3 cellular contexts compared by ENCODE assay signal in the genomic region with DNA sequence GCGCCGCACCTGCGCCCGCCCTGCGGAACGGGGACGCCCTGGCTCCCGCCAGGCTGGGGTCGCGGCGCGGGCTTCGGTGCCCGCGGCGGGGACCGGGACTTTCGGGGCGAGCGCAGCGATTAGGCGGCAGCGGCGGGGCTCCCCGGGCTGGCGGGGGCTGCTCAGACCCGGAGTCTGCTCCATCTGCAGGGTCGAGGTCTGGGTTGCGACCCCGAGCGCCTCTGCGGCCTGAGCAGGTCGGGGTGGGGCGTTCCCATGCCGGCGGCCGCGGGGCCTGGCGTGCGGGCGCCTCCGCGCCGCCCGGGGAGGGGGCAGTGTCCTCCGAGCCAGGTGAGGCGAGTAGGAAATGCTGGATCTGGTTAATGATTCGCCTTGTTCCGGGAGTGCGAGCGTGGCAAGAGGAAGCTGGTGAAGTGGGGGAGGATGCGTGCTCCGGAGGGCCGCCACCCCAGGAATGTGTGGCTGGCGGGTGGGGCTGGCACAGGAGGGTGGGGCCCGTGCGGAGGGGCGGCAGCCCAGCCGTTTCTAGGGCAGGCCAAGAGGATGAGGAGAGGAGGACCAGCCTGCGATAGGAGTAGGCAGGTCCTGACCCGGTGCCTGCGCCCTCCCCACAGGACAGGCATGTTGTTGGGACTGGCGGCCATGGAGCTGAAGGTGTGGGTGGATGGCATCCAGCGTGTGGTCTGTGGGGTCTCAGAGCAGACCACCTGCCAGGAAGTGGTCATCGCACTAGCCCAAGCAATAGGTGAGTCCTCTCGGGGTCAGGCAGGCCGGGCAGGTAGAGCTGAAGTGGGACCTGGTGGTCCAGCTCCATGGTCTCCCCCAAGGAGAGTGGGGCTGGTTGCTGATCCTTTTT.
TF ChIP-seq lines count a peak whose summit lies in the region.

No MANE protein-coding gene starts in this region.

TF ChIP-seq in SK-N-SH, 30 proteins besides CTCF, POLR2A, EP300 and RAD21:
- TF ChIP-seq, protein P1, sequence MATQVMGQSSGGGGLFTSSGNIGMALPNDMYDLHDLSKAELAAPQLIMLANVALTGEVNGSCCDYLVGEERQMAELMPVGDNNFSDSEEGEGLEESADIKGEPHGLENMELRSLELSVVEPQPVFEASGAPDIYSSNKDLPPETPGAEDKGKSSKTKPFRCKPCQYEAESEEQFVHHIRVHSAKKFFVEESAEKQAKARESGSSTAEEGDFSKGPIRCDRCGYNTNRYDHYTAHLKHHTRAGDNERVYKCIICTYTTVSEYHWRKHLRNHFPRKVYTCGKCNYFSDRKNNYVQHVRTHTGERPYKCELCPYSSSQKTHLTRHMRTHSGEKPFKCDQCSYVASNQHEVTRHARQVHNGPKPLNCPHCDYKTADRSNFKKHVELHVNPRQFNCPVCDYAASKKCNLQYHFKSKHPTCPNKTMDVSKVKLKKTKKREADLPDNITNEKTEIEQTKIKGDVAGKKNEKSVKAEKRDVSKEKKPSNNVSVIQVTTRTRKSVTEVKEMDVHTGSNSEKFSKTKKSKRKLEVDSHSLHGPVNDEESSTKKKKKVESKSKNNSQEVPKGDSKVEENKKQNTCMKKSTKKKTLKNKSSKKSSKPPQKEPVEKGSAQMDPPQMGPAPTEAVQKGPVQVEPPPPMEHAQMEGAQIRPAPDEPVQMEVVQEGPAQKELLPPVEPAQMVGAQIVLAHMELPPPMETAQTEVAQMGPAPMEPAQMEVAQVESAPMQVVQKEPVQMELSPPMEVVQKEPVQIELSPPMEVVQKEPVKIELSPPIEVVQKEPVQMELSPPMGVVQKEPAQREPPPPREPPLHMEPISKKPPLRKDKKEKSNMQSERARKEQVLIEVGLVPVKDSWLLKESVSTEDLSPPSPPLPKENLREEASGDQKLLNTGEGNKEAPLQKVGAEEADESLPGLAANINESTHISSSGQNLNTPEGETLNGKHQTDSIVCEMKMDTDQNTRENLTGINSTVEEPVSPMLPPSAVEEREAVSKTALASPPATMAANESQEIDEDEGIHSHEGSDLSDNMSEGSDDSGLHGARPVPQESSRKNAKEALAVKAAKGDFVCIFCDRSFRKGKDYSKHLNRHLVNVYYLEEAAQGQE (IDR thresholded peaks at IDR 0.05; ENCODE audit: low read depth, low read length): no peak
- no peak for TF ChIP-seq MAX (IDR thresholded peaks at IDR 0.05; ENCODE audit: low read depth)
- no peak for TF ChIP-seq ELF1 (IDR thresholded peaks at IDR 0.05)
- TF ChIP-seq MEF2A (IDR thresholded peaks at IDR 0.05; ENCODE audit: borderline replicate concordance, low read depth): no peak
- TF ChIP-seq, protein P2, sequence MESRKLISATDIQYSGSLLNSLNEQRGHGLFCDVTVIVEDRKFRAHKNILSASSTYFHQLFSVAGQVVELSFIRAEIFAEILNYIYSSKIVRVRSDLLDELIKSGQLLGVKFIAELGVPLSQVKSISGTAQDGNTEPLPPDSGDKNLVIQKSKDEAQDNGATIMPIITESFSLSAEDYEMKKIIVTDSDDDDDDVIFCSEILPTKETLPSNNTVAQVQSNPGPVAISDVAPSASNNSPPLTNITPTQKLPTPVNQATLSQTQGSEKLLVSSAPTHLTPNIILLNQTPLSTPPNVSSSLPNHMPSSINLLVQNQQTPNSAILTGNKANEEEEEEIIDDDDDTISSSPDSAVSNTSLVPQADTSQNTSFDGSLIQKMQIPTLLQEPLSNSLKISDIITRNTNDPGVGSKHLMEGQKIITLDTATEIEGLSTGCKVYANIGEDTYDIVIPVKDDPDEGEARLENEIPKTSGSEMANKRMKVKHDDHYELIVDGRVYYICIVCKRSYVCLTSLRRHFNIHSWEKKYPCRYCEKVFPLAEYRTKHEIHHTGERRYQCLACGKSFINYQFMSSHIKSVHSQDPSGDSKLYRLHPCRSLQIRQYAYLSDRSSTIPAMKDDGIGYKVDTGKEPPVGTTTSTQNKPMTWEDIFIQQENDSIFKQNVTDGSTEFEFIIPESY (IDR thresholded peaks at IDR 0.05; ENCODE audit: borderline replicate concordance, low read depth): no peak
- TF ChIP-seq RXRA (IDR thresholded peaks at IDR 0.05; ENCODE audit: borderline replicate concordance, low read depth): no peak
- no peak for TF ChIP-seq JUND (IDR thresholded peaks at IDR 0.05)

TF ChIP-seq in SK-N-SH treated with all-trans-retinoic acid at 6 μM for 48 hours, 23 proteins besides CTCF, POLR2A, EP300 and RAD21 (continues in another document):
- TF ChIP-seq PATZ1 (CRISPR knock-in tag; IDR thresholded peaks at IDR 0.05; ENCODE audit: borderline replicate concordance) (no peak), CREB5 (CRISPR knock-in tag; IDR thresholded peaks at IDR 0.05; ENCODE audit: low read depth) (no peak), CSDC2 (CRISPR knock-in tag; IDR thresholded peaks at IDR 0.05) (no peak), BACH2 (CRISPR knock-in tag; IDR thresholded peaks at IDR 0.05; ENCODE audit: borderline replicate concordance) (no peak), ZFP30 (CRISPR knock-in tag; IDR thresholded peaks at IDR 0.05) (no peak), ZNF565 (CRISPR knock-in tag; conservative IDR thresholded peaks at IDR 0.05; ENCODE audit: low read depth) (no peak), ESRRG (CRISPR knock-in tag; IDR thresholded peaks at IDR 0.05) (no peak), GLIS3 (CRISPR knock-in tag; IDR thresholded peaks at IDR 0.05) (no peak), OSR1 (CRISPR knock-in tag; IDR thresholded peaks at IDR 0.05) (no peak), ISL1 (CRISPR knock-in tag; IDR thresholded peaks at IDR 0.05) (no peak), PPARA (CRISPR knock-in tag; IDR thresholded peaks at IDR 0.05; ENCODE audit: borderline replicate concordance) (no peak), RARB (CRISPR knock-in tag; IDR thresholded peaks at IDR 0.05) (no peak), ZNF70 (CRISPR knock-in tag; IDR thresholded peaks at IDR 0.05) (no peak)
- TF ChIP-seq, protein P3, sequence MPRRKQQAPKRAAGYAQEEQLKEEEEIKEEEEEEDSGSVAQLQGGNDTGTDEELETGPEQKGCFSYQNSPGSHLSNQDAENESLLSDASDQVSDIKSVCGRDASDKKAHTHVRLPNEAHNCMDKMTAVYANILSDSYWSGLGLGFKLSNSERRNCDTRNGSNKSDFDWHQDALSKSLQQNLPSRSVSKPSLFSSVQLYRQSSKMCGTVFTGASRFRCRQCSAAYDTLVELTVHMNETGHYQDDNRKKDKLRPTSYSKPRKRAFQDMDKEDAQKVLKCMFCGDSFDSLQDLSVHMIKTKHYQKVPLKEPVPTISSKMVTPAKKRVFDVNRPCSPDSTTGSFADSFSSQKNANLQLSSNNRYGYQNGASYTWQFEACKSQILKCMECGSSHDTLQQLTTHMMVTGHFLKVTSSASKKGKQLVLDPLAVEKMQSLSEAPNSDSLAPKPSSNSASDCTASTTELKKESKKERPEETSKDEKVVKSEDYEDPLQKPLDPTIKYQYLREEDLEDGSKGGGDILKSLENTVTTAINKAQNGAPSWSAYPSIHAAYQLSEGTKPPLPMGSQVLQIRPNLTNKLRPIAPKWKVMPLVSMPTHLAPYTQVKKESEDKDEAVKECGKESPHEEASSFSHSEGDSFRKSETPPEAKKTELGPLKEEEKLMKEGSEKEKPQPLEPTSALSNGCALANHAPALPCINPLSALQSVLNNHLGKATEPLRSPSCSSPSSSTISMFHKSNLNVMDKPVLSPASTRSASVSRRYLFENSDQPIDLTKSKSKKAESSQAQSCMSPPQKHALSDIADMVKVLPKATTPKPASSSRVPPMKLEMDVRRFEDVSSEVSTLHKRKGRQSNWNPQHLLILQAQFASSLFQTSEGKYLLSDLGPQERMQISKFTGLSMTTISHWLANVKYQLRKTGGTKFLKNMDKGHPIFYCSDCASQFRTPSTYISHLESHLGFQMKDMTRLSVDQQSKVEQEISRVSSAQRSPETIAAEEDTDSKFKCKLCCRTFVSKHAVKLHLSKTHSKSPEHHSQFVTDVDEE (CRISPR knock-in tag; IDR thresholded peaks at IDR 0.05): no peak

TF ChIP-seq in HCT116, 20 proteins besides CTCF, POLR2A, EP300 and RAD21:
- TF ChIP-seq ELF1 (IDR thresholded peaks at IDR 0.05; ENCODE audit: borderline replicate concordance, low read depth): no peak
- TF ChIP-seq ZNF274 (IDR thresholded peaks at IDR 0.05; ENCODE audit: low read depth, low read length): no peak
- no peak for TF ChIP-seq SRF (IDR thresholded peaks at IDR 0.05; ENCODE audit: low read depth)
- TF ChIP-seq EZH2phosphoT487 (IDR thresholded peaks at IDR 0.05; ENCODE audit: borderline replicate concordance): no peak
- no peak for TF ChIP-seq MAX (IDR thresholded peaks at IDR 0.05)
- 0 out of 2 replicates have a peak, but pooled peaks have one; percentile 16 for TF ChIP-seq POLR2AphosphoS5 (IDR thresholded peaks at IDR 0.05; ENCODE audit: low read depth, low read length)
- TF ChIP-seq EGR1 (IDR thresholded peaks at IDR 0.05; ENCODE audit: low read depth): no peak
- no peak for TF ChIP-seq EZH2 (IDR thresholded peaks at IDR 0.05)
- peak; percentile 21; the same call in 1 of the 2 replicates for TF ChIP-seq ZFX (IDR thresholded peaks at IDR 0.05)
